Comparison of ENCODE assay signal across 9 cellular contexts in the genomic region with DNA sequence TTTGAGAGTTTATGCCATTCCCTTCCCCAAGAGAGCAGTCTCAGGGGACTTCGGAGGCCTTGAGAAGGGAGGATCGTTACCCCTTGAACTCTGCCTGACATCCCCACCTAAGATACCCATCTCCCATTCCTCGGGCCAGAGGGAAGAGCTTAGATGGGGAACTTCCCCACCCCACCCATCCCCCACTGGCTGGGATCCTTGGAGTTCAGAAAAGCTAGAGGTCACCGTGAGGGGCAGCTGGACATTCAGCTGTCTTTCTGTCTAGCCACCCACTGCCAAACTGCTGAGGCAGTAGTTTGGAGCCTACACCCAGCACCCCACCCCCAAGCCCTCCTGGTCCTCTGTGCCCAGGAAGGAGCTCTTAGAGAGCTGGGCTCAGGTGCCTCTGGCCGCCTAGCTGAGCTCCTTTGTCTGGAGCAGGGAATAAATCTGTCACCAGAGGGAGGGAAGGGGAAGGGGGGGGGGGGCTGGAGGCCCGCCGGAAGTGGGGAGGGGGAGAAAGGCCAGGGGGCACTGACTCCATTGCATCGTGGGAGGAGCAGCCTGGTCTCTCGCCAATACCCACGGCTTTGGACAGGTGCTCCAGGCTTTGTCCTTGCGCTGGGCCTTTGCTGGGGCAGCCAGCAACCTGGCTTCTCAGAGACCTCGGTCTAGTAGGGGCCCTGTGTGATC. TPM values are rescaled to one million over a fixed set of nuclear protein-coding genes. Genes with fewer than 3 reads are reported as not detected.
DNase-seq lines count a peak whose midpoint lies in the region; ATAC-seq and TF ChIP-seq lines count a peak whose summit lies in the region.
"Had no signal": no experiment of that assay in that cellular context is flagged by ENCODE, and none has a peak within 500 bp of the region (broad histone marks: within the 10 kb centered on the region; RNA-seq: fewer than 3 reads in every experiment).

No MANE protein-coding gene starts in this region.

- DNase-seq in NCI-H2171 treated with DMSO at 0.1 percent for 48 hours (lab: John Stamatoyannopoulos, UW) (peak; percentile 24), NCI-H2171 (lab: John Stamatoyannopoulos, UW) (no peak), PC-9 (no peak), NCI-H187 treated with DMSO at 0.1 percent for 48 hours (lab: John Stamatoyannopoulos, UW) (no peak)
- DNase-seq in stimulated activated CD4-positive, alpha-beta T cell treated with anti-CD3 and anti-CD28 coated beads, Interleukin-4, amount 100 ng/mL, for 4 hours: no peak
- DNase-seq: T-helper 9 cell had no signal

- ATAC-seq in gastroesophageal sphincter (no peak), HG03378 (IDR thresholded peaks at IDR 0.05; ENCODE audit: unreplicated experiment) (no peak)

- H3K4me3 ChIP-seq in PC-9 (peak overlapping the region; percentile 69), gastroesophageal sphincter (peak overlapping the region in 1 of 2 donors; percentile 57), skeletal muscle tissue (ENCODE audit: low read length in 3 of 3) (peak overlapping the region; percentile 51 to 65 (median 62))

- TF ChIP-seq EP300 in gastroesophageal sphincter (IDR thresholded peaks at IDR 0.05): no peak

- CTCF ChIA-PET in PC-9 (lab: Charles Lee): interaction anchor here (0.6 to 1.4 kb wide), 5 partner anchors 10 to 452 kb away, joined by 4 to 29 read pairs (median 5); no protein-coding TSS in a partner anchor

- H3K4me1 ChIP-seq in PC-9 (replicated peaks; ENCODE audit: insufficient read depth) (no peaks in the 10 kb centered on the region; the same call in none of the 2 replicates), gastroesophageal sphincter (peaks cover 0 to 41% (median 15%) of the 10 kb centered on the region in 3 donors), skeletal muscle tissue (ENCODE audit: control insufficient read depth in 3 of 3, insufficient read depth in 3 of 3, low read length in 3 of 3) (peaks cover 21 to 46% (median 31%) of the 10 kb centered on the region in 3 donors)

- H3K9ac ChIP-seq in skeletal muscle tissue (ENCODE audit: low read depth in 1 of 3, low read length in 3 of 3): peak overlapping the region in 2 of 3 donors; percentile 53 to 74

- intact Hi-C loops in PC-9 (cut with micrococcal nuclease; ENCODE audit: unreplicated experiment): no loop called here

- H3K4me2 ChIP-seq in PC-9: peak overlapping the region; percentile 95

- H3K36me3 ChIP-seq in PC-9 (ENCODE audit: low read depth): no peaks in the 10 kb centered on the region
- H3K36me3 ChIP-seq in gastroesophageal sphincter: peaks cover 0 to 17% of the 10 kb centered on the region in 2 donors
- peaks cover 2 to 4% (median 2%) of the 10 kb centered on the region in 3 donors for H3K36me3 ChIP-seq in skeletal muscle tissue (ENCODE audit: control insufficient read depth in 3 of 3, insufficient read depth in 3 of 3, low read length in 3 of 3)

- H2AFZ ChIP-seq in PC-9: peak overlapping the region; percentile 87

- H3K27ac ChIP-seq in PC-9: no peak overlapping the region
- peak overlapping the region in 3 of 4 donors; percentile 59 to 63 (median 61) for H3K27ac ChIP-seq in gastroesophageal sphincter
- peak overlapping the region; percentile 30 for H3K27ac ChIP-seq in skeletal muscle tissue (ENCODE audit: low read depth, low read length)

- H3F3A ChIP-seq in PC-9 (ENCODE audit: insufficient read depth, low read depth): peaks cover 23% of the 10 kb centered on the region; the same call in 1 of the 2 replicates

- H3K9me2 ChIP-seq in PC-9 (ENCODE audit: insufficient read depth): no peaks in the 10 kb centered on the region

- POLR2A ChIA-PET in PC-9 (lab: Charles Lee; ENCODE audit: unreplicated experiment): interaction anchor here (0.6 kb wide), 1 partner anchor 184 kb away, joined by 4 read pairs; the partner anchor contains the start of gene FHOD1

- H3K9me3 ChIP-seq in PC-9 (ENCODE audit: insufficient read depth, low read depth) (no peaks in the 10 kb centered on the region), gastroesophageal sphincter (no peaks in the 10 kb centered on the region), skeletal muscle tissue (ENCODE audit: control insufficient read depth in 3 of 3, low read length in 3 of 3) (no peaks in the 10 kb centered on the region)

- TF ChIP-seq CTCF in PC-9 (conservative IDR thresholded peaks at IDR 0.05): no peak
- no peak for TF ChIP-seq CTCF in gastroesophageal sphincter (IDR thresholded peaks at IDR 0.05)

- H3K27me3 ChIP-seq in PC-9 (ENCODE audit: insufficient read depth, low read depth) (no peaks in the 10 kb centered on the region), gastroesophageal sphincter (peaks cover 32% of the 10 kb centered on the region), skeletal muscle tissue (ENCODE audit: control insufficient read depth in 3 of 3, insufficient read depth in 3 of 3, low read length in 3 of 3) (peaks cover 0 to 9% (median 3%) of the 10 kb centered on the region in 3 donors)

- no TSS peak for BruUV-seq in PC-9 (replicated peaks; lab: Mats Ljungman, UMichigan)

- no peak for TF ChIP-seq POLR2A in gastroesophageal sphincter (IDR thresholded peaks at IDR 0.05)

- no peaks in the 10 kb centered on the region for H3K79me2 ChIP-seq in PC-9 (ENCODE audit: low read depth)

- H4K20me1 ChIP-seq in PC-9 (ENCODE audit: insufficient read depth): no peaks in the 10 kb centered on the region

- 0 to 59% methylated on average over 1 to 2 of the region's 12 CpGs for WGBS in gastroesophageal sphincter (ENCODE audit: low coverage in 1 of 2), 2 donors

RNA-seq across cellular contexts. Expression of gene HSD11B2, which starts 1.0 kb away (rescaled TPM):
- total RNA-seq in PC-9 (2021) (5.0 and 5.3 TPM in 2 replicates), gastroesophageal sphincter (1 to 10 TPM in 1 of 4 donors, under 1 TPM in 2, not detected in 1; 0.19 to 2.1 (median 0.27) TPM), skeletal muscle tissue (2.6 TPM)

RNA-seq across cellular contexts. Expression of gene ZDHHC1, which starts 15.7 kb away (rescaled TPM):
- total RNA-seq in PC-9 (2021): 12.8 and 14.9 TPM in 2 replicates
- 10 to 100 TPM in 3 of 4 donors, 1 to 10 TPM in 1; 7.5 to 26.7 (median 17.3) TPM for total RNA-seq in gastroesophageal sphincter
- total RNA-seq in skeletal muscle tissue: 11.5 TPM

RNA-seq across cellular contexts. Expression of gene TPPP3, which starts 38.6 kb away (rescaled TPM):
- total RNA-seq in PC-9 (2021): 3.1 and 4.5 TPM in 2 replicates
- 100 to 1,000 TPM in 1 of 4 donors, 10 to 100 TPM in 3; 14.8 to 111 (median 55.0) TPM for total RNA-seq in gastroesophageal sphincter
- total RNA-seq in skeletal muscle tissue: 135 TPM

RNA-seq across cellular contexts. Expression of gene ATP6V0D1, which starts 49.0 kb away (rescaled TPM):
- 51.5 and 61.0 TPM in 2 replicates for total RNA-seq in PC-9 (2021)
- total RNA-seq in gastroesophageal sphincter: 100 to 1,000 TPM in 2 of 4 donors, 10 to 100 TPM in 2; 94.2 to 145 (median 110) TPM
- total RNA-seq in skeletal muscle tissue: 46.4 TPM

RNA-seq across cellular contexts. Expression of gene AGRP, which starts 51.4 kb away (rescaled TPM):
- total RNA-seq in PC-9 (2021) (not detected in 2 replicates), gastroesophageal sphincter (not detected), skeletal muscle tissue (not detected)
